8 cellular contexts compared by ENCODE assay signal in genomic region chr2:60552851-60553495, GRCh38. TPM values are rescaled to one million over a fixed set of nuclear protein-coding genes. Genes with fewer than 3 reads are reported as not detected.
A peak's percentile ranks its signal among the peaks of the same experiment; 100 is the strongest.
DNase-seq lines count a peak whose midpoint lies in the region; ATAC-seq and TF ChIP-seq lines count a peak whose summit lies in the region.

No MANE protein-coding gene starts in this region.

- H3K9me3 Mint-ChIP-seq in CD14-positive monocyte: peaks cover 0 to 3% (median 0%) of the 10 kb centered on the region in 7 donors
- no peaks in the 10 kb centered on the region for H3K9me3 Mint-ChIP-seq in natural killer cell treated with Interleukin-12 subunit alpha and Interleukin-12 subunit beta and Interleukin-15 and Interleukin-18, amount 100 ng/mL, for 72 hours

- H3K9me3 ChIP-seq in duodenal mucosa (ENCODE audit: control insufficient read depth in 1 of 2, low read length in 2 of 2): no peaks in the 10 kb centered on the region
- H3K9me3 ChIP-seq in uterus: no peaks in the 10 kb centered on the region

- 0 out of 2 replicates have a peak overlapping the region, but pooled peaks have one; percentile 13 for H3K4me3 ChIP-seq in LNCaP clone FGC (ENCODE audit: low read depth, low read length)
- H3K4me3 ChIP-seq in duodenal mucosa (ENCODE audit: low read depth in 1 of 2, low read length in 2 of 2): peak overlapping the region; percentile 80 to 85
- peak overlapping the region in 1 of 2 donors; percentile 50 for H3K4me3 ChIP-seq in uterus

- no peak for ATAC-seq in natural killer cell treated with Interleukin-12 subunit alpha and Interleukin-12 subunit beta and Interleukin-15 and Interleukin-18, amount 100 ng/mL, for 72 hours
- ATAC-seq in GM21619 (IDR thresholded peaks at IDR 0.05; ENCODE audit: unreplicated experiment): no peak

- peak overlapping the region; percentile 95 to 98 for H3K4me3 Mint-ChIP-seq in CD14-positive monocyte
- H3K4me3 Mint-ChIP-seq in natural killer cell treated with Interleukin-12 subunit alpha and Interleukin-12 subunit beta and Interleukin-15 and Interleukin-18, amount 100 ng/mL, for 72 hours: peak overlapping the region; percentile 90

- H3K27ac Mint-ChIP-seq in CD14-positive monocyte: peak overlapping the region; percentile 78 to 96 (median 89)
- H3K27ac Mint-ChIP-seq in natural killer cell treated with Interleukin-12 subunit alpha and Interleukin-12 subunit beta and Interleukin-15 and Interleukin-18, amount 100 ng/mL, for 72 hours: no peak overlapping the region

- peaks cover 41% of the 10 kb centered on the region for H3K4me1 Mint-ChIP-seq in CD14-positive monocyte
- peaks cover 29 to 36% of the 10 kb centered on the region in 2 donors for H3K4me1 Mint-ChIP-seq in natural killer cell treated with Interleukin-12 subunit alpha and Interleukin-12 subunit beta and Interleukin-15 and Interleukin-18, amount 100 ng/mL, for 72 hours (ENCODE audit: low read depth in 2 of 2)

- DNase-seq in CD14-positive monocyte (ENCODE audit: low spot score) (no peak), LNCaP clone FGC (ENCODE audit: low read depth) (no peak), HuH-7.5 (ENCODE audit: low spot score) (no peak), uterus (no peak), LoVo (ENCODE audit: low spot score) (no peak)
- DNase-seq in natural killer cell treated with Interleukin-12 subunit alpha and Interleukin-12 subunit beta and Interleukin-15 and Interleukin-18, amount 100 ng/mL, for 72 hours (ENCODE audit: low spot score): no peak

- H3K27ac ChIP-seq in duodenal mucosa (ENCODE audit: low read depth, low read length) (no peak overlapping the region), uterus (no peak overlapping the region)

- peak overlapping the region; percentile 56 to 64 for H3K9ac ChIP-seq in duodenal mucosa (ENCODE audit: low read depth in 1 of 2, low read length in 2 of 2)

- H3K36me3 ChIP-seq in duodenal mucosa (ENCODE audit: control insufficient read depth in 1 of 2, insufficient read depth in 2 of 2, low read length in 2 of 2) (no peaks in the 10 kb centered on the region), uterus (no peaks in the 10 kb centered on the region)

- H3K36me3 Mint-ChIP-seq in CD14-positive monocyte: no peaks in the 10 kb centered on the region
- no peaks in the 10 kb centered on the region for H3K36me3 Mint-ChIP-seq in natural killer cell treated with Interleukin-12 subunit alpha and Interleukin-12 subunit beta and Interleukin-15 and Interleukin-18, amount 100 ng/mL, for 72 hours

- no peak for TF ChIP-seq POLR2A in uterus (IDR thresholded peaks at IDR 0.05)

- intact Hi-C loops in CD14-positive monocyte (cut with micrococcal nuclease) (loop anchor here (5.0 to 10.0 kb wide), 4 partner anchors 36 to 1248 kb away; no protein-coding TSS in a partner anchor), uterus (cut with DNase I; ENCODE audit: low total_unique reads) (no loop called here)

- peaks cover 0 to 1% (median 0%) of the 10 kb centered on the region in 3 donors for H3K27me3 Mint-ChIP-seq in CD14-positive monocyte (ENCODE audit: low read depth in 3 of 3)
- peaks cover 32 to 56% of the 10 kb centered on the region in 2 donors for H3K27me3 Mint-ChIP-seq in natural killer cell treated with Interleukin-12 subunit alpha and Interleukin-12 subunit beta and Interleukin-15 and Interleukin-18, amount 100 ng/mL, for 72 hours

- H3K4me1 ChIP-seq in duodenal mucosa (ENCODE audit: control insufficient read depth in 1 of 2, insufficient read depth in 2 of 2, low read length in 2 of 2) (peaks cover 17 to 34% of the 10 kb centered on the region in 2 donors), uterus (peaks cover 0 to 29% of the 10 kb centered on the region in 2 donors)

- TF ChIP-seq CTCF in CD14-positive monocyte (IDR thresholded peaks at IDR 0.05) (no peak), LNCaP clone FGC (IDR thresholded peaks at IDR 0.05; ENCODE audit: control insufficient read depth, extremely low read depth, insufficient read depth) (no peak), uterus (IDR thresholded peaks at IDR 0.05) (no peak)

- peaks cover 9 to 23% of the 10 kb centered on the region in 2 donors for H3K27me3 ChIP-seq in duodenal mucosa (ENCODE audit: control insufficient read depth in 1 of 2, insufficient read depth in 2 of 2, low read length in 2 of 2)
- peaks cover 12 to 53% of the 10 kb centered on the region in 2 donors for H3K27me3 ChIP-seq in uterus

RNA-seq across cellular contexts. Expression of gene BCL11A, which starts 0.5 kb away (rescaled TPM):
- 10 to 100 TPM in 1 of 2 donors, 1 to 10 TPM in 1; 8.7 to 11.1 TPM for polyA plus RNA-seq in CD14-positive monocyte
- under 1 TPM in 1 of 2 donors, not detected in 1; 0.81 TPM for total RNA-seq in natural killer cell treated with Interleukin-12 subunit alpha and Interleukin-12 subunit beta and Interleukin-15 and Interleukin-18, amount 100 ng/mL, for 72 hours
- 1 to 10 TPM; 1.5 to 8.8 (median 3.2) TPM for total RNA-seq in uterus

Comparison
In these comparisons a context has a peak if more than half of its experiments do, and no peak if none do; other contexts are left out.
1. H3K27ac Mint-ChIP-seq: peak in CD14-positive monocyte (7 of 7); none in natural killer cell treated with Interleukin-12 subunit alpha and Interleukin-12 subunit beta and Interleukin-15 and Interleukin-18, amount 100 ng/mL, for 72 hours (0 of 2).